ENCODE assay signal across 1 cellular context in the genomic region with DNA sequence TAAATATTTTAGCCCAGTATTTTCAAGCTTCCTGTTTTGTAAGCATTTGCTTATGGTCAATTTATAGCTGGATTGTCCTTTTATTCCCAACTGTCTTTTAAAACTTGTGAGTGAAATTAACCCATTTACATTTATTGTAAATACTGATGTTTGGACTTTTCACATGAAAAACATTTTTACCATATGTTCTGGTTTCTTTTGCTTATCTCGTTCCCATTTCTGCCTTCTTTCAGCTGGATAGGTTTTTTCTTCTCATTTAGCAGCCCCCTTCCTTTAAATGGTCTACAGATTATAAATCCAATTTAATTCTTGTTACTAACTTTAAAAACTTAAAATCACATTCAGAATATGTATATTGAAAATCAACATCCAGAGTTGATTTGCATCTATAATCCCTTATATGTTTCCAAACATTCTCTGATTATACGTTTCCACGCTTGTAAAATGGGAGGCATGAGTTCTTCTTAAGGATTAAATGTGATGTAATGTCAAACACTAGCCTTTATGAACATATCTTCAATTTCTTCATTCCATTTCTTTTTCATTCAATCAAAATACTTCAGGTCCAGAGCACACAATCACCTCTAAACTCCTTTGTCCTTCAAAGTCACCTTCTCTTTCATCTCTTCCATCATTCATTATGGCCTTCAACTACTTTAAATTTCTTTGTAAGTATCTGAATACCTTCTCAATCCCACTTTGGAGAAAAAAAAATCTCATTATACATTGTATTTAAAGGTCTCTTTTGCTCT.
TF ChIP-seq lines count a peak whose summit lies in the region.

No MANE protein-coding gene starts in this region.

TF ChIP-seq in GM12878, 131 proteins besides CTCF, POLR2A, EP300 and RAD21:
- TF ChIP-seq ZBTB40 (IDR thresholded peaks at IDR 0.05; ENCODE audit: borderline replicate concordance) (0 out of 2 replicates have a peak, but pooled peaks have one; percentile 42), LARP7 (IDR thresholded peaks at IDR 0.05) (no peak), ZNF217 (IDR thresholded peaks at IDR 0.05) (peak; percentile 78), KLF5 (IDR thresholded peaks at IDR 0.05; ENCODE audit: partially characterized antibody) (peak; percentile 25), PAX8 (IDR thresholded peaks at IDR 0.05) (peak; percentile 87; the same call in 1 of the 2 replicates), EGR1 (IDR thresholded peaks at IDR 0.05; ENCODE audit: borderline replicate concordance in 1 of 2, low read depth in 2 of 2, low read length in 2 of 2) (no peak), ZNF24 (IDR thresholded peaks at IDR 0.05) (peak; percentile 94)
